In the genomic region with DNA sequence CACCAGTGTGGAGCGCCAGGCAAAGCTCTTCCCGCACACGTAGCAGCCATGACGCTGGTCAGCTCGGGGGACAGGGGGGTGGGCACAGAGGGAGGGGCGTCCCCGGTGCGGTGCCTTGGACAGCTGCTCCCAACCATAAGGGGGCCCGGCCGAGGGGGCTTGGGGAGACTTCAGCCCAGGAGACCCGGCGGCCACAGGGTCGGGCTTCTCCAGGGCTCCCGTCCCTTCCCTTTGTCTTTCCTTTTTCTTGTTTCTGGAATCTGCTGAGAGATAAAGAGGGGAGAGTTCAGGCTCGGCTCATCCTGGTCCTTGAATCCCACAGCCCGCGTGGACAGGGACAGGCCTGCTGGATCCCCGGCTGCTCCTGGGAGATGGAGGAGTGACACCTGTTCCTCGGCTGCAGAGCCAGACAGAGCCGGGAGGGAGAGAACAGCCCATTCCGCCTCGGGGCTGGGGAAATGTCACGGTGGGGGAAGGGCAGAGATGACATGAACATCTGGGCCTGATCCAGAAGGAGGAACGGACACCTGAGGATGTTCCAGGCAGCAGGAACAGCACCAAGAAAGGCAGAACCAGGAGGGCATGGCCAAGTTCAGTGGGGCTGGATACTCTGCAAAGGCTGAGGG, we compare ENCODE assay signal across 1 cellular context.
TF ChIP-seq lines count a peak whose summit lies in the region.

No MANE protein-coding gene starts in this region.

TF ChIP-seq in H1, 55 proteins besides CTCF, POLR2A, EP300 and RAD21:
- TF ChIP-seq CHD2 (IDR thresholded peaks at IDR 0.05; ENCODE audit: low read length), result no peak
- no peak for TF ChIP-seq BRCA1 (IDR thresholded peaks at IDR 0.05; ENCODE audit: low read depth, low read length)
- TF ChIP-seq, protein P1, sequence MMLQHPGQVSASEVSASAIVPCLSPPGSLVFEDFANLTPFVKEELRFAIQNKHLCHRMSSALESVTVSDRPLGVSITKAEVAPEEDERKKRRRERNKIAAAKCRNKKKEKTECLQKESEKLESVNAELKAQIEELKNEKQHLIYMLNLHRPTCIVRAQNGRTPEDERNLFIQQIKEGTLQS (IDR thresholded peaks at IDR 0.05; ENCODE audit: insufficient read depth, low read depth, low read length), result no peak
- TF ChIP-seq RNF2 (IDR thresholded peaks at IDR 0.05; ENCODE audit: borderline replicate concordance, low read depth, low read length, missing control alignments, poor library complexity, severe bottlenecking), result no peak
- TF ChIP-seq PHF8 (conservative IDR thresholded peaks at IDR 0.05; ENCODE audit: low read depth, low read length), result no peak
- no peak for TF ChIP-seq JUND (IDR thresholded peaks at IDR 0.05; ENCODE audit: low read length)
- TF ChIP-seq RXRA (IDR thresholded peaks at IDR 0.05; ENCODE audit: insufficient read depth, low read depth, low read length), result no peak
- no peak for TF ChIP-seq POLR2AphosphoS5 (IDR thresholded peaks at IDR 0.05; ENCODE audit: low read depth, low read length)
- no peak for TF ChIP-seq EGR1 (IDR thresholded peaks at IDR 0.05; ENCODE audit: borderline replicate concordance, low read depth, low read length)
- TF ChIP-seq, protein P2, sequence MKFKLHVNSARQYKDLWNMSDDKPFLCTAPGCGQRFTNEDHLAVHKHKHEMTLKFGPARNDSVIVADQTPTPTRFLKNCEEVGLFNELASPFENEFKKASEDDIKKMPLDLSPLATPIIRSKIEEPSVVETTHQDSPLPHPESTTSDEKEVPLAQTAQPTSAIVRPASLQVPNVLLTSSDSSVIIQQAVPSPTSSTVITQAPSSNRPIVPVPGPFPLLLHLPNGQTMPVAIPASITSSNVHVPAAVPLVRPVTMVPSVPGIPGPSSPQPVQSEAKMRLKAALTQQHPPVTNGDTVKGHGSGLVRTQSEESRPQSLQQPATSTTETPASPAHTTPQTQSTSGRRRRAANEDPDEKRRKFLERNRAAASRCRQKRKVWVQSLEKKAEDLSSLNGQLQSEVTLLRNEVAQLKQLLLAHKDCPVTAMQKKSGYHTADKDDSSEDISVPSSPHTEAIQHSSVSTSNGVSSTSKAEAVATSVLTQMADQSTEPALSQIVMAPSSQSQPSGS (IDR thresholded peaks at IDR 0.05; ENCODE audit: low read length), result no peak
- TF ChIP-seq NRF1 (IDR thresholded peaks at IDR 0.05; ENCODE audit: low read depth, low read length), result no peak
- no peak for TF ChIP-seq TCF12 (IDR thresholded peaks at IDR 0.05; ENCODE audit: low read depth, low read length)
- no peak for TF ChIP-seq TEAD4 (IDR thresholded peaks at IDR 0.05; ENCODE audit: low read depth, low read length)
- TF ChIP-seq SRF (IDR thresholded peaks at IDR 0.05; ENCODE audit: low read depth, low read length), result no peak
